Comparison of ENCODE assay signal across 18 cellular contexts in genomic region chr1:190633488-190633887, GRCh38.
DNase-seq lines count a peak whose midpoint lies in the region; ATAC-seq and TF ChIP-seq lines count a peak whose summit lies in the region.
"Had no signal": no experiment of that assay in that cellular context is flagged by ENCODE, and none has a peak within 500 bp of the region (broad histone marks: within the 10 kb centered on the region; RNA-seq: fewer than 3 reads in every experiment).

No MANE protein-coding gene starts in this region.

- CTCF ChIA-PET in WTC11 (lab: Charles Lee), result interaction anchor here (1.6 kb wide), 1 partner anchor 493 kb away, joined by 5 read pairs; no protein-coding TSS in a partner anchor

- H3K9me3 Mint-ChIP-seq in WTC11, result no peaks in the 10 kb centered on the region
- H3K9me3 Mint-ChIP-seq in nephron progenitor cell, result no peaks in the 10 kb centered on the region

- H3K36me3 ChIP-seq in GM06990 (ENCODE audit: control insufficient read depth, insufficient read depth, low read length), result no peaks in the 10 kb centered on the region
- H3K36me3 ChIP-seq: suprapubic skin had no signal

- no peak overlapping the region for H3K4me3 ChIP-seq in GM06990 (replicated peaks; ENCODE audit: low read depth, low read length)
- H3K4me3 ChIP-seq: suprapubic skin had no signal

- TF ChIP-seq CTCF in GM06990 (IDR thresholded peaks at IDR 0.05; ENCODE audit: insufficient read depth, low read length, poor library complexity, severe bottlenecking) (peak; percentile 6), WTC11 (IDR thresholded peaks at IDR 0.05) (0 out of 2 replicates have a peak, but pooled peaks have one; percentile 23), nephron progenitor cell (IDR thresholded peaks at IDR 0.05) (peak; percentile 7)

- H3K4me3 Mint-ChIP-seq in WTC11, result no peak overlapping the region
- no peak overlapping the region for H3K4me3 Mint-ChIP-seq in nephron progenitor cell
- H3K4me3 Mint-ChIP-seq: activated CD8-positive, alpha-beta T cell treated with anti-CD3 and anti-CD28 coated beads, Interleukin-2, amount 10 ng/mL, durations not matched to agents 7 days and 5 days; activated naive CD8-positive, alpha-beta T cell treated with anti-CD3 and anti-CD28 coated beads, Interleukin-2, amount 50 U/mL, for 24 hours; activated T-cell treated with anti-CD3 and anti-CD28 coated beads, Interleukin-2, amount 50 U/mL, for 72 hours had no signal

- POLR2A ChIA-PET in WTC11 (lab: Charles Lee), result no interaction called here

- H3K4me1 Mint-ChIP-seq in WTC11 (no peaks in the 10 kb centered on the region), nephron progenitor cell (no peaks in the 10 kb centered on the region)
- H3K4me1 Mint-ChIP-seq: activated naive CD8-positive, alpha-beta T cell treated with anti-CD3 and anti-CD28 coated beads, Interleukin-2, amount 50 U/mL, for 24 hours had no signal

- H3K27ac Mint-ChIP-seq in WTC11 (no peak overlapping the region), nephron progenitor cell (no peak overlapping the region)
- H3K27ac Mint-ChIP-seq: activated CD8-positive, alpha-beta T cell treated with anti-CD3 and anti-CD28 coated beads, Interleukin-2, amount 10 ng/mL, durations not matched to agents 7 days and 5 days; activated naive CD8-positive, alpha-beta T cell treated with anti-CD3 and anti-CD28 coated beads, Interleukin-2, amount 50 U/mL, for 24 hours; activated T-cell treated with anti-CD3 and anti-CD28 coated beads, Interleukin-2, amount 50 U/mL, for 72 hours had no signal

- ATAC-seq in WTC11 (peak; percentile 93), left colon (no peak)
- ATAC-seq: activated CD8-positive, alpha-beta T cell treated with anti-CD3 and anti-CD28 coated beads, Interleukin-2, amount 10 ng/mL, durations not matched to agents 7 days and 5 days; activated naive CD8-positive, alpha-beta T cell treated with anti-CD3 and anti-CD28 coated beads, Interleukin-2, amount 50 U/mL, for 24 hours; activated T-cell treated with anti-CD3 and anti-CD28 coated beads, Interleukin-2, amount 50 U/mL, for 72 hours; left cardiac atrium had no signal

- H3K27me3 Mint-ChIP-seq in WTC11 (ENCODE audit: low read depth) (no peaks in the 10 kb centered on the region), nephron progenitor cell (ENCODE audit: low read depth, poor library complexity) (no peaks in the 10 kb centered on the region)
- H3K27me3 Mint-ChIP-seq: activated naive CD8-positive, alpha-beta T cell treated with anti-CD3 and anti-CD28 coated beads, Interleukin-2, amount 50 U/mL, for 24 hours had no signal

- no peaks in the 10 kb centered on the region for H3K36me3 Mint-ChIP-seq in WTC11
- no peaks in the 10 kb centered on the region for H3K36me3 Mint-ChIP-seq in nephron progenitor cell (ENCODE audit: low read depth)

- intact Hi-C loops in left colon (cut with DNase I, micrococcal nuclease), result no loop called here

- no peak for DNase-seq in GM06990 (ENCODE audit: extremely low read depth, insufficient read length)
- DNase-seq in HT-29 (ENCODE audit: low spot score), result peak; percentile 7
- DNase-seq in WTC11 (ENCODE audit: low spot score), result no peak
- DNase-seq in nephron progenitor cell, result no peak
- DNase-seq in COLO829 (ENCODE audit: low spot score), result no peak
- DNase-seq in GF-D8 (lab: John Stamatoyannopoulos, UW), result no peak
- DNase-seq in left colon, result no peak
- DNase-seq: activated CD8-positive, alpha-beta T cell treated with anti-CD3 and anti-CD28 coated beads, Interleukin-2, amount 10 ng/mL, durations not matched to agents 7 days and 5 days; activated naive CD8-positive, alpha-beta T cell treated with anti-CD3 and anti-CD28 coated beads, Interleukin-2, amount 50 U/mL, for 24 hours; activated T-cell treated with anti-CD3 and anti-CD28 coated beads, Interleukin-2, amount 50 U/mL, for 72 hours; caudate nucleus; effector memory CD4-positive, alpha-beta T cell; left cardiac atrium; NCI-H187; NCI-H510A treated with DMSO at 0.1 percent for 48 hours; nucleus accumbens; stimulated activated CD4-positive, alpha-beta T cell treated with anti-CD3 and anti-CD28 coated beads, Interleukin-4, amount 100 ng/mL, for 1 hour had no signal

- no peaks in the 10 kb centered on the region for H3K27me3 ChIP-seq in GM06990 (replicated peaks; ENCODE audit: control insufficient read depth, insufficient read depth, low read length)
- H3K27me3 ChIP-seq: suprapubic skin had no signal

TF ChIP-seq in WTC11, 78 proteins besides CTCF, POLR2A, EP300 and RAD21:
- TF ChIP-seq ZNF138 (CRISPR knock-in tag; conservative IDR thresholded peaks at IDR 0.05), result no peak
- no peak for TF ChIP-seq CBFB (CRISPR knock-in tag; IDR thresholded peaks at IDR 0.05; ENCODE audit: low read depth)
- TF ChIP-seq CREB1 (CRISPR knock-in tag; IDR thresholded peaks at IDR 0.05), result no peak
